In genomic region chr5:141922827-141923442, GRCh38 we compare ENCODE assay signal across 8 cellular contexts. TPM values are rescaled to one million over a fixed set of nuclear protein-coding genes. Genes with fewer than 3 reads are reported as not detected.
A peak's percentile ranks its signal among the peaks of the same experiment; 100 is the strongest.
DNase-seq lines count a peak whose midpoint lies in the region; ATAC-seq and TF ChIP-seq lines count a peak whose summit lies in the region.
"Not testable (repeated sequence)": the region's sequence is repeated elsewhere in the genome, so short reads cannot be mapped to it uniquely, and the experiment has no call there.
"Had no signal": no experiment of that assay in that cellular context is flagged by ENCODE, and none has a peak within 500 bp of the region (broad histone marks: within the 10 kb centered on the region; RNA-seq: fewer than 3 reads in every experiment).

No MANE protein-coding gene starts in this region.

- H2AK5ac ChIP-seq in mesendoderm (ENCODE audit: low read length) = peak overlapping the region; percentile 48

- not testable (repeated sequence) for DNase-seq in brain microvascular endothelial cell, foreskin fibroblast, mesendoderm, gastrocnemius medialis

- H3K56ac ChIP-seq in mesendoderm (ENCODE audit: low read length) = peak overlapping the region; percentile 93

- peak overlapping the region; percentile 67 for H3K4me2 ChIP-seq in mesendoderm (ENCODE audit: low read length)

- not testable (repeated sequence) for H2BK5ac ChIP-seq in mesendoderm (ENCODE audit: low read length)

- not testable (repeated sequence) for H3K9me3 ChIP-seq in HUES48 (ENCODE audit: control insufficient read depth, insufficient read depth, low read length); gastrocnemius medialis

- not testable (repeated sequence) for H3K4me1 ChIP-seq in HUES48 (ENCODE audit: control insufficient read depth, insufficient read depth, low read length); mesendoderm (ENCODE audit: control insufficient read depth, low read depth, low read length)
- peaks cover 25 to 39% of the 10 kb centered on the region in 2 donors for H3K4me1 ChIP-seq in gastrocnemius medialis

- peaks cover 13% of the 10 kb centered on the region for H3K79me1 ChIP-seq in mesendoderm (ENCODE audit: low read length)

- H3K27ac ChIP-seq in HUES48 (ENCODE audit: low read depth, low read length) (peak overlapping the region; percentile 97), brain microvascular endothelial cell (peak overlapping the region; percentile 92), mesendoderm (ENCODE audit: low read depth, low read length) (peak overlapping the region; percentile 97), gastrocnemius medialis (peak overlapping the region; percentile 94 to 99 (median 96))

- peak overlapping the region; percentile 93 for H3K4ac ChIP-seq in mesendoderm (ENCODE audit: low read depth, low read length)

- H2BK15ac ChIP-seq in mesendoderm (replicated peaks; ENCODE audit: low read depth) = not testable (repeated sequence)

- H3K23ac ChIP-seq in mesendoderm (ENCODE audit: low read length) = peak overlapping the region; percentile 66

- peak overlapping the region; percentile 63 for H3K18ac ChIP-seq in mesendoderm (ENCODE audit: low read length)

- WGBS in mesendoderm (ENCODE audit: extremely low coverage, insufficient coverage, low lambda C conversion rate) = no CpG with 5 or more reads among the region's 28 CpGs

- H3K27me3 ChIP-seq in HUES48 (ENCODE audit: control insufficient read depth, insufficient read depth, low read length); brain microvascular endothelial cell (replicated peaks); mesendoderm (ENCODE audit: insufficient read depth, low read length, poor library complexity); gastrocnemius medialis: not testable (repeated sequence)

- TF ChIP-seq POLR2A in gastrocnemius medialis (IDR thresholded peaks at IDR 0.05) = not testable (repeated sequence)

- TF ChIP-seq CTCF in WI38 (IDR thresholded peaks at IDR 0.05; ENCODE audit: low read depth, low read length); brain microvascular endothelial cell (IDR thresholded peaks at IDR 0.05; ENCODE audit: low read depth, low read length, missing control alignments); foreskin fibroblast (IDR thresholded peaks at IDR 0.05; ENCODE audit: low read depth, low read length); gastrocnemius medialis (IDR thresholded peaks at IDR 0.05 in 4 of 5, conservative IDR thresholded peaks at IDR 0.05 in 1 of 5): not testable (repeated sequence)

- H3K4me3 ChIP-seq in HUES48 (ENCODE audit: low read depth, low read length) (peak overlapping the region; percentile 83), WI38 (ENCODE audit: low read depth, low read length) (peak overlapping the region; percentile 85), brain microvascular endothelial cell (ENCODE audit: low read depth, low read length) (peak overlapping the region; percentile 84), foreskin fibroblast (ENCODE audit: low read depth in 1 of 2, low read length in 2 of 2) (peak overlapping the region; percentile 66 to 93), mesendoderm (ENCODE audit: low read length) (peak overlapping the region; percentile 76), gastrocnemius medialis (peak overlapping the region; percentile 77 to 97 (median 82))

- H2BK120ac ChIP-seq in mesendoderm (ENCODE audit: low read depth, low read length) = not testable (repeated sequence)

- peaks cover 27% of the 10 kb centered on the region for H3K36me3 ChIP-seq in HUES48 (ENCODE audit: control insufficient read depth, insufficient read depth, low read length)
- peaks cover 22% of the 10 kb centered on the region for H3K36me3 ChIP-seq in brain microvascular endothelial cell (replicated peaks)
- not testable (repeated sequence) for H3K36me3 ChIP-seq in mesendoderm (ENCODE audit: control insufficient read depth, insufficient read depth, low read length)
- H3K36me3 ChIP-seq in gastrocnemius medialis = peaks cover 0 to 28% of the 10 kb centered on the region in 2 donors

- not testable (repeated sequence) for H4K5ac ChIP-seq in mesendoderm (ENCODE audit: low read length)

- intact Hi-C loops in gastrocnemius medialis (cut with DNase I; ENCODE audit: low total_unique reads) = loop anchor here (2.0 to 10.0 kb wide), 3 partner anchors 44 to 598 kb away; partner anchors contain the start of genes PCDH1 and TAF7

- H4K8ac ChIP-seq in mesendoderm (ENCODE audit: low read depth, low read length) = peak overlapping the region; percentile 17

- peak; percentile 0 for ATAC-seq in GM18520 (IDR thresholded peaks at IDR 0.05; ENCODE audit: unreplicated experiment)
- ATAC-seq in gastrocnemius medialis = peak in 1 of 2 donors; percentile 12

- H3K9ac ChIP-seq in HUES48 (ENCODE audit: low read depth, low read length) (peak overlapping the region; percentile 83; the same call in 1 of the 2 replicates), mesendoderm (ENCODE audit: low read length) (peak overlapping the region; percentile 94)

- in situ Hi-C loops in brain microvascular endothelial cell (cut with HindIII; ENCODE audit: low pct_ligation_motif_present, low sequenced_read_pairs); gastrocnemius medialis (cut with MboI; ENCODE audit: low sequenced_read_pairs in 4 of 4): not testable (repeated sequence)

- not testable (repeated sequence) for H3K79me2 ChIP-seq in mesendoderm (ENCODE audit: control insufficient read depth, insufficient read depth, low read length)

RNA-seq across cellular contexts. Expression of gene DELE1, which starts 0.7 kb away (rescaled TPM):
- 29.3 TPM for polyA plus RNA-seq in mesendoderm (2013, experiment 1 of 2)
- polyA plus RNA-seq in mesendoderm (2013, experiment 2 of 2) = 30.5 TPM
- 10 to 100 TPM; 31.3 to 91.6 (median 52.4) TPM for total RNA-seq in gastrocnemius medialis

RNA-seq across cellular contexts. Expression of gene PCDH12, which starts 35.1 kb away (rescaled TPM):
- polyA plus RNA-seq in mesendoderm (2013, experiment 1 of 2) = 0.06 TPM
- polyA plus RNA-seq in mesendoderm (2013, experiment 2 of 2) = 0.07 TPM
- 10 to 100 TPM in 1 of 4 donors, 1 to 10 TPM in 3; 2.1 to 13.6 (median 3.6) TPM for total RNA-seq in gastrocnemius medialis
- total RNA-seq: G401 had no signal

RNA-seq across cellular contexts. Expression of gene PCDH1, which starts 44.7 kb away (rescaled TPM):
- polyA plus RNA-seq in mesendoderm (2013, experiment 1 of 2) = 11.8 TPM
- 12.2 TPM for polyA plus RNA-seq in mesendoderm (2013, experiment 2 of 2)
- total RNA-seq in gastrocnemius medialis = 10 to 100 TPM; 15.9 to 20.8 (median 18.1) TPM

RNA-seq across cellular contexts. Expression of gene RNF14, which starts 46.0 kb away (rescaled TPM):
- 17.6 TPM for polyA plus RNA-seq in mesendoderm (2013, experiment 1 of 2)
- polyA plus RNA-seq in mesendoderm (2013, experiment 2 of 2) = 18.8 TPM
- 100 to 1,000 TPM in 1 of 4 donors, 10 to 100 TPM in 3; 71.4 to 107 (median 84.5) TPM for total RNA-seq in gastrocnemius medialis
